9 cellular contexts compared by ENCODE assay signal in the genomic region with DNA sequence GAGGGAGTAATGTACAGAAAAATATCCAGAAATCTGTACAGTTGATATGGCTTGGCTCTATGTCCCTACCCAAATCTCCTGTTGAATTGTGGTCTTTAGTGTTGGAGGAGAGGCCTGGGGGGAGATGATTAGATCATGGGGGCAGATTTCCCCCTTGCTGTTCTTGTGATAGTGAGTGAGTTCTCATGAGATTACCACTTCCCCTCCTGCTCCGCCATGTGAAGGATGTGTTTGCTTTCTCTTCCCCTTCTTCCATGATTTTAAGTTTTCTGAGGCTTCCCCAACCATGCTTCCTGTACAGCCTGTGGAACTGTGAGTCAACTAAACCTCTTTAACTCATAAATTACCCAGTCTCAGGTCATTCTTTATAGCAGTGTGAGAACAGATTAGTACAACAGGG. TPM values are rescaled to one million over a fixed set of nuclear protein-coding genes. Genes with fewer than 3 reads are reported as not detected.
"Had no signal": no experiment of that assay in that cellular context is flagged by ENCODE, and none has a peak within 500 bp of the region (broad histone marks: within the 10 kb centered on the region; RNA-seq: fewer than 3 reads in every experiment).

No MANE protein-coding gene starts in this region.

RNA-seq across cellular contexts. Expression of a gene that starts 29.0 kb away (rescaled TPM):
- total RNA-seq: HepG2, HT1080, PC-9, Right ventricle myocardium inferior, RPMI7951, SJCRH30 had no signal
- polyA plus RNA-seq: HepG2 had no signal

RNA-seq across cellular contexts. Expression of a gene that starts 52.2 kb away (rescaled TPM):
- total RNA-seq: HepG2, HT1080, IMR-90, M059J, PC-9, Peyer's patch, Right ventricle myocardium inferior, RPMI7951, SJCRH30 had no signal
- polyA plus RNA-seq: HepG2, IMR-90 had no signal
